ENCODE assay signal across 8 cellular contexts in genomic region chr6:117971637-117972036, GRCh38.
"Had no signal": no experiment of that assay in that cellular context is flagged by ENCODE, and none has a peak within 500 bp of the region (broad histone marks: within the 10 kb centered on the region; RNA-seq: fewer than 3 reads in every experiment).

No MANE protein-coding gene starts in this region.

- ATAC-seq: GM12878 had no signal

- DNase-seq: GDM1, GF-D8 had no signal

- FAIRE-seq: G401.6, GM12878, GM12891, GM12892, GM18507, GM19239 had no signal

- H3K4me3 ChIP-seq: GM12878 had no signal
